In genomic region chr19:49696115-49696514, GRCh38 we compare ENCODE assay signal across 34 cellular contexts. TPM values are rescaled to one million over a fixed set of nuclear protein-coding genes. Genes with fewer than 3 reads are reported as not detected.
DNase-seq lines count a peak whose midpoint lies in the region; ATAC-seq, FAIRE-seq and TF ChIP-seq lines count a peak whose summit lies in the region.
"Had no signal": no experiment of that assay in that cellular context is flagged by ENCODE, and none has a peak within 500 bp of the region (broad histone marks: within the 10 kb centered on the region; RNA-seq: fewer than 3 reads in every experiment).

No MANE protein-coding gene starts in this region.

- no peak for ATAC-seq in K562
- no peak for ATAC-seq in GM18498 (IDR thresholded peaks at IDR 0.05; ENCODE audit: unreplicated experiment)
- ATAC-seq: A549; CD8-positive, alpha-beta T cell had no signal

- H3K4me1 ChIP-seq in HEK293 (ENCODE audit: control insufficient read depth, insufficient read depth, low read length) = peaks cover 3% of the 10 kb centered on the region; the same call in 1 of the 2 replicates
- H3K4me1 ChIP-seq in K562 (replicated peaks in 1 of 2; ENCODE audit: control insufficient read depth in 2 of 2, insufficient read depth in 2 of 2, low read length in 2 of 2) = peaks cover 10 to 19% of the 10 kb centered on the region in 2 experiments; a peak in 4 of 5 replicates
- H3K4me1 ChIP-seq: Caco-2 had no signal

- no peak for TF ChIP-seq POLR2A in K562 (conservative IDR thresholded peaks at IDR 0.05)

- in situ Hi-C loops in K562 (cut with MboI) (no loop called here), brain microvascular endothelial cell (cut with HindIII; ENCODE audit: low pct_ligation_motif_present, low sequenced_read_pairs) (no loop called here)

- peak; percentile 49 for FAIRE-seq in K562 (lab: Jason Lieb, UNC)
- FAIRE-seq: A204.1, A549, D721Med had no signal

- no peaks in the 10 kb centered on the region for H3K36me3 ChIP-seq in HEK293 (ENCODE audit: control insufficient read depth in 2 of 2, insufficient read depth in 1 of 2, low read length in 2 of 2)
- H3K36me3 ChIP-seq in K562 (ENCODE audit: control insufficient read depth, insufficient read depth, low read length) = no peaks in the 10 kb centered on the region
- no peaks in the 10 kb centered on the region for H3K36me3 ChIP-seq in brain microvascular endothelial cell (replicated peaks)
- H3K36me3 ChIP-seq: BE2C; BLaER1; BLaER1 treated with 17β-estradiol and CSF1 and Interleukin-3, amounts not matched to agents 10 nM and 100 nM had no signal

- H4K20me1 ChIP-seq in K562 (replicated peaks; ENCODE audit: control insufficient read depth, insufficient read depth, low read length) = no peaks in the 10 kb centered on the region
- H4K20me1 ChIP-seq: BLaER1; BLaER1 treated with 17β-estradiol and CSF1 and Interleukin-3, amounts not matched to agents 10 nM and 100 nM had no signal

- DNase-seq in NCI-H82 (lab: John Stamatoyannopoulos, UW) (peak; percentile 31), NCI-H82 treated with DMSO at 0.1 percent for 48 hours (lab: John Stamatoyannopoulos, UW; ENCODE audit: unreplicated experiment) (no peak), K562 (ENCODE audit: extremely low read depth in 1 of 4, low spot score in 3 of 4) (no peak), brain microvascular endothelial cell (no peak)
- DNase-seq: 8988T; ACHN; AML-193; BE2C; C1 segment of cervical spinal cord; Caco-2; Calu3; CD4-positive, alpha-beta memory T cell; CD4-positive, alpha-beta T cell; CD4-positive, CD25-positive, alpha-beta regulatory T cell; CD8-positive, alpha-beta memory T cell; CD8-positive, alpha-beta T cell; COR-L47; DMS 273 treated with DMSO at 0.1 percent for 48 hours; DMS153; DMS53; DMS79; DMS79 treated with DMSO at 0.1 percent for 48 hours; DND-41; EL had no signal

- POLR2A ChIA-PET in HEK293 (lab: Yijun Ruan, JAX) (interaction anchor here (0.7 kb wide), 1 partner anchor 289 kb away, joined by 7 read pairs; no protein-coding TSS in a partner anchor), K562 (lab: Yijun Ruan, JAX) (interaction anchor here (0.7 to 1.2 kb wide), 3 partner anchors 11 to 68 kb away, joined by 3 to 6 read pairs (median 4); no protein-coding TSS in a partner anchor)

- H3K27me3 ChIP-seq in K562 (ENCODE audit: control insufficient read depth in 2 of 2, insufficient read depth in 2 of 2, low read length in 2 of 2) (no peaks in the 10 kb centered on the region), brain microvascular endothelial cell (replicated peaks) (no peaks in the 10 kb centered on the region)

- TF ChIP-seq CTCF in HEK293 (tag by site-specific recombination; IDR thresholded peaks at IDR 0.05) = no peak
- no peak for TF ChIP-seq CTCF in K562 (IDR thresholded peaks at IDR 0.05 in 2 of 3, conservative IDR thresholded peaks at IDR 0.05 in 1 of 3; ENCODE audit: insufficient read depth in 2 of 3, low read depth in 1 of 3, low read length in 3 of 3)
- TF ChIP-seq CTCF in brain microvascular endothelial cell (IDR thresholded peaks at IDR 0.05; ENCODE audit: low read depth, low read length, missing control alignments) = no peak

- intact Hi-C loops in K562 (cut with micrococcal nuclease) = no loop called here

- no peak overlapping the region for H3K9ac ChIP-seq in K562 (ENCODE audit: insufficient read depth in 1 of 2, low read depth in 2 of 2, low read length in 2 of 2)
- H3K9ac ChIP-seq: BLaER1; BLaER1 treated with 17β-estradiol and CSF1 and Interleukin-3, amounts not matched to agents 10 nM and 100 nM had no signal

- no TSS peak for BruUV-seq in K562 (replicated peaks; lab: Mats Ljungman, UMichigan)

- H3K4me3 ChIP-seq in HEK293 (ENCODE audit: low read depth, low read length) = no peak overlapping the region
- H3K4me3 ChIP-seq in K562 = no peak overlapping the region
- H3K4me3 ChIP-seq in brain microvascular endothelial cell (ENCODE audit: low read depth, low read length) = no peak overlapping the region
- H3K4me3 ChIP-seq: A549; BLaER1; BLaER1 treated with 17β-estradiol and CSF1 and Interleukin-3, amounts not matched to agents 10 nM and 100 nM had no signal

- H2AFZ ChIP-seq in K562 (ENCODE audit: low read depth, low read length) = no peak overlapping the region

- WGBS in K562 (ENCODE audit: insufficient coverage, low coverage, missing lambda C conversion rate) = 63% methylated on average over 6 of the region's 6 CpGs

- H3K27ac ChIP-seq in HEK293 (ENCODE audit: extremely low read depth, low read depth, low read length) (no peak overlapping the region), K562 (ENCODE audit: extremely low read depth, low read depth, low read length) (no peak overlapping the region), brain microvascular endothelial cell (no peak overlapping the region)
- H3K27ac ChIP-seq: 22Rv1; A549; BLaER1; BLaER1 treated with 17β-estradiol and CSF1 and Interleukin-3, amounts not matched to agents 10 nM and 100 nM; C4-2B had no signal

- no peak overlapping the region for H3K4me2 ChIP-seq in K562 (ENCODE audit: insufficient read depth, low read length)
- H3K4me2 ChIP-seq: A549; BLaER1; BLaER1 treated with 17β-estradiol and CSF1 and Interleukin-3, amounts not matched to agents 10 nM and 100 nM had no signal

- no peak for TF ChIP-seq RAD21 in K562 (CRISPR knock-in tag; conservative IDR thresholded peaks at IDR 0.05 in 1 of 2, IDR thresholded peaks at IDR 0.05 in 1 of 2)

- no peaks in the 10 kb centered on the region for H3K79me2 ChIP-seq in K562 (ENCODE audit: control insufficient read depth, insufficient read depth, low read length)

- no peaks in the 10 kb centered on the region for H3K9me1 ChIP-seq in K562 (ENCODE audit: control insufficient read depth, insufficient read depth, low read length)

- no peak for TF ChIP-seq EP300 in K562 (IDR thresholded peaks at IDR 0.05; ENCODE audit: low read length)

- CTCF ChIA-PET in HEK293 (lab: Yijun Ruan, JAX) (interaction anchor here (1.3 kb wide), 1 partner anchor 11 kb away, joined by 4 read pairs; no protein-coding TSS in a partner anchor), K562 (lab: Yijun Ruan, JAX; ENCODE audit: low intra/inter-chr PET ratio) (no interaction called here)

- H3K9me3 ChIP-seq in HEK293 (ENCODE audit: control insufficient read depth, insufficient read depth, low read depth, low read length) (no peaks in the 10 kb centered on the region), K562 (replicated peaks; ENCODE audit: control insufficient read depth, insufficient read depth, low read depth, low read length) (no peaks in the 10 kb centered on the region)
- H3K9me3 ChIP-seq: A549; BE2C; BLaER1; BLaER1 treated with 17β-estradiol and CSF1 and Interleukin-3, amounts not matched to agents 10 nM and 100 nM had no signal

RNA-seq across cellular contexts. Expression of gene CPT1C, which starts 5.2 kb away (rescaled TPM):
- total RNA-seq in K562 (2011; cell fraction: chromatin; rRNA removed; ENCODE audit: low replicate concordance) = 2.6 and 5.2 TPM in 2 replicates
- 3.6 and 3.7 TPM in 2 replicates for total RNA-seq in K562 (2011; cell fraction: nucleolus; rRNA removed)
- 1.8 and 3.9 TPM in 2 replicates for total RNA-seq in K562 (2011; cell fraction: nucleoplasm; rRNA removed)
- total RNA-seq in K562 (2014; rRNA removed) (2.5 and 2.7 TPM in 2 replicates), K562 (2014; rRNA removed; fragmentation: Illumina TruSeq; extraction: Trizol) (1.9 and 3.0 TPM in 2 replicates), K562 (2015; rRNA removed; fragmentation: Illumina TruSeq; extraction: Trizol) (2.1 and 2.8 TPM in 2 replicates), K562 (2021) (3.1 and 4.4 TPM in 2 replicates)
- polyA plus RNA-seq in K562 (2011; rRNA removed) (1.9 and 3.6 TPM in 2 replicates), K562 (2014; fragmentation: Illumina TruSeq; extraction: Trizol) (4.8 and 5.1 TPM in 2 replicates), K562 (2014; fragmentation: Nextera tagmentation; extraction: Ambion mirVana) (10 to 100 TPM; 11.5 to 12.3 TPM), K562 (2014; rRNA removed) (2.1 and 4.0 TPM in 2 replicates)
- 4.7 and 7.4 TPM in 2 replicates for polyA plus RNA-seq in K562 (2011; cell fraction: cytosol; rRNA removed)
- polyA plus RNA-seq in K562 (2011; cell fraction: nucleus; rRNA removed) = 3.6 and 4.2 TPM in 2 replicates
- polyA plus RNA-seq in K562 (2012) = 5.1 and 6.1 TPM in 2 replicates
- 0.53 and 0.96 TPM in 2 replicates for polyA minus RNA-seq in K562 (2011; rRNA and poly(A)+ RNA removed)
- polyA minus RNA-seq in K562 (2011; cell fraction: cytosol; rRNA and poly(A)+ RNA removed) = not detected in 2 replicates
- 0.27 and 2.1 TPM in 2 replicates for polyA minus RNA-seq in K562 (2011; cell fraction: nucleus; rRNA and poly(A)+ RNA removed)
- polyA plus RNA-seq: CD14-positive monocyte; CD8-positive, alpha-beta memory T cell had no signal

RNA-seq across cellular contexts. Expression of gene ADM5, which starts 6.7 kb away (rescaled TPM):
- 13.0 and 50.8 TPM in 2 replicates for total RNA-seq in K562 (2011; cell fraction: chromatin; rRNA removed; ENCODE audit: low replicate concordance)
- total RNA-seq in K562 (2011; cell fraction: nucleolus; rRNA removed) = 29.6 and 33.4 TPM in 2 replicates
- total RNA-seq in K562 (2011; cell fraction: nucleoplasm; rRNA removed) = 21.0 and 23.9 TPM in 2 replicates
- 2.4 and 2.7 TPM in 2 replicates for total RNA-seq in K562 (2014; rRNA removed)
- 0.32 and 0.47 TPM in 2 replicates for total RNA-seq in K562 (2014; rRNA removed; fragmentation: Illumina TruSeq; extraction: Trizol)
- 1.9 and 2.4 TPM in 2 replicates for total RNA-seq in K562 (2015; rRNA removed; fragmentation: Illumina TruSeq; extraction: Trizol)
- 5.4 and 7.0 TPM in 2 replicates for total RNA-seq in K562 (2021)
- polyA plus RNA-seq in K562 (2011; rRNA removed) = 1.3 and 2.2 TPM in 2 replicates
- polyA plus RNA-seq in K562 (2011; cell fraction: cytosol; rRNA removed) = 1.8 and 4.7 TPM in 2 replicates
- 24.4 and 55.5 TPM in 2 replicates for polyA plus RNA-seq in K562 (2011; cell fraction: nucleus; rRNA removed)
- polyA plus RNA-seq in K562 (2012) = 3.6 and 4.4 TPM in 2 replicates
- polyA plus RNA-seq in K562 (2014; fragmentation: Illumina TruSeq; extraction: Trizol) = 2.1 and 2.7 TPM in 2 replicates
- polyA plus RNA-seq in K562 (2014; fragmentation: Nextera tagmentation; extraction: Ambion mirVana) = under 1 TPM in 1 of 2 experiments, not detected in 1; 0.13 TPM
- 5.7 and 8.4 TPM in 2 replicates for polyA plus RNA-seq in K562 (2014; rRNA removed)
- 0.15 and 0.60 TPM in 2 replicates for polyA minus RNA-seq in K562 (2011; rRNA and poly(A)+ RNA removed)
- polyA minus RNA-seq in K562 (2011; cell fraction: cytosol; rRNA and poly(A)+ RNA removed) = 1.0 and 1.3 TPM in 2 replicates
- 6.1 and 6.9 TPM in 2 replicates for polyA minus RNA-seq in K562 (2011; cell fraction: nucleus; rRNA and poly(A)+ RNA removed)
- polyA plus RNA-seq: CD14-positive monocyte had no signal

RNA-seq across cellular contexts. Expression of gene PRMT1, which starts 19.0 kb away (rescaled TPM):
- 329 and 693 TPM in 2 replicates for total RNA-seq in K562 (2011; cell fraction: chromatin; rRNA removed; ENCODE audit: low replicate concordance)
- 420 and 469 TPM in 2 replicates for total RNA-seq in K562 (2011; cell fraction: nucleolus; rRNA removed)
- total RNA-seq in K562 (2011; cell fraction: nucleoplasm; rRNA removed) = 336 and 338 TPM in 2 replicates
- total RNA-seq in K562 (2014; rRNA removed) (371 and 483 TPM in 2 replicates), K562 (2014; rRNA removed; fragmentation: Illumina TruSeq; extraction: Trizol) (132 and 169 TPM in 2 replicates), K562 (2015; rRNA removed; fragmentation: Illumina TruSeq; extraction: Trizol) (326 and 337 TPM in 2 replicates), K562 (2021) (324 and 326 TPM in 2 replicates)
- polyA plus RNA-seq in K562 (2011; rRNA removed) (407 and 436 TPM in 2 replicates), K562 (2014; fragmentation: Illumina TruSeq; extraction: Trizol) (446 and 465 TPM in 2 replicates), K562 (2014; fragmentation: Nextera tagmentation; extraction: Ambion mirVana) (10 to 100 TPM; 13.3 to 74.0 TPM), K562 (2014; rRNA removed) (464 and 510 TPM in 2 replicates)
- 562 and 863 TPM in 2 replicates for polyA plus RNA-seq in K562 (2011; cell fraction: cytosol; rRNA removed)
- 575 and 667 TPM in 2 replicates for polyA plus RNA-seq in K562 (2011; cell fraction: nucleus; rRNA removed)
- 194 and 423 TPM in 2 replicates for polyA plus RNA-seq in K562 (2012)
- 337 and 429 TPM in 2 replicates for polyA minus RNA-seq in K562 (2011; rRNA and poly(A)+ RNA removed)
- 187 and 188 TPM in 2 replicates for polyA minus RNA-seq in K562 (2011; cell fraction: cytosol; rRNA and poly(A)+ RNA removed)
- 171 and 244 TPM in 2 replicates for polyA minus RNA-seq in K562 (2011; cell fraction: nucleus; rRNA and poly(A)+ RNA removed)

RNA-seq across cellular contexts. Expression of gene BCL2L12, which starts 30.4 kb away (rescaled TPM):
- total RNA-seq in K562 (2011; cell fraction: chromatin; rRNA removed; ENCODE audit: low replicate concordance) = 31.5 and 83.3 TPM in 2 replicates
- 79.4 and 85.7 TPM in 2 replicates for total RNA-seq in K562 (2011; cell fraction: nucleolus; rRNA removed)
- 47.0 and 50.7 TPM in 2 replicates for total RNA-seq in K562 (2011; cell fraction: nucleoplasm; rRNA removed)
- total RNA-seq in K562 (2014; rRNA removed) = 128 and 169 TPM in 2 replicates
- 17.0 and 18.8 TPM in 2 replicates for total RNA-seq in K562 (2014; rRNA removed; fragmentation: Illumina TruSeq; extraction: Trizol)
- total RNA-seq in K562 (2015; rRNA removed; fragmentation: Illumina TruSeq; extraction: Trizol) = 26.5 and 29.4 TPM in 2 replicates
- total RNA-seq in K562 (2021) = 183 and 185 TPM in 2 replicates
- polyA plus RNA-seq in K562 (2011; rRNA removed) = 81.2 and 95.3 TPM in 2 replicates
- 132 and 350 TPM in 2 replicates for polyA plus RNA-seq in K562 (2011; cell fraction: cytosol; rRNA removed)
- polyA plus RNA-seq in K562 (2011; cell fraction: nucleus; rRNA removed) = 132 and 212 TPM in 2 replicates
- 164 and 177 TPM in 2 replicates for polyA plus RNA-seq in K562 (2012)
- polyA plus RNA-seq in K562 (2014; fragmentation: Illumina TruSeq; extraction: Trizol) = 85.6 and 184 TPM in 2 replicates
- 1 to 10 TPM; 7.4 to 7.5 TPM for polyA plus RNA-seq in K562 (2014; fragmentation: Nextera tagmentation; extraction: Ambion mirVana)
- 263 and 282 TPM in 2 replicates for polyA plus RNA-seq in K562 (2014; rRNA removed)
- polyA minus RNA-seq in K562 (2011; rRNA and poly(A)+ RNA removed) = 8.8 and 10.7 TPM in 2 replicates
- 29.2 and 36.0 TPM in 2 replicates for polyA minus RNA-seq in K562 (2011; cell fraction: cytosol; rRNA and poly(A)+ RNA removed)
- polyA minus RNA-seq in K562 (2011; cell fraction: nucleus; rRNA and poly(A)+ RNA removed) = 22.6 and 24.0 TPM in 2 replicates

RNA-seq across cellular contexts. Expression of gene IRF3, which starts 30.5 kb away (rescaled TPM):
- 63.4 and 152 TPM in 2 replicates for total RNA-seq in K562 (2011; cell fraction: chromatin; rRNA removed; ENCODE audit: low replicate concordance)
- total RNA-seq in K562 (2011; cell fraction: nucleolus; rRNA removed) = 90.7 and 93.9 TPM in 2 replicates
- 78.8 and 106 TPM in 2 replicates for total RNA-seq in K562 (2011; cell fraction: nucleoplasm; rRNA removed)
- total RNA-seq in K562 (2014; rRNA removed) = 113 and 160 TPM in 2 replicates
- total RNA-seq in K562 (2014; rRNA removed; fragmentation: Illumina TruSeq; extraction: Trizol) = 28.5 and 40.9 TPM in 2 replicates
- 64.0 and 65.4 TPM in 2 replicates for total RNA-seq in K562 (2015; rRNA removed; fragmentation: Illumina TruSeq; extraction: Trizol)
- total RNA-seq in K562 (2021) = 125 and 132 TPM in 2 replicates
- 54.5 and 66.4 TPM in 2 replicates for polyA plus RNA-seq in K562 (2011; rRNA removed)
- 56.8 and 134 TPM in 2 replicates for polyA plus RNA-seq in K562 (2011; cell fraction: cytosol; rRNA removed)
- 106 and 215 TPM in 2 replicates for polyA plus RNA-seq in K562 (2011; cell fraction: nucleus; rRNA removed)
- polyA plus RNA-seq in K562 (2012) = 119 and 139 TPM in 2 replicates
- 118 and 119 TPM in 2 replicates for polyA plus RNA-seq in K562 (2014; fragmentation: Illumina TruSeq; extraction: Trizol)
- 10 to 100 TPM in 1 of 2 experiments, 1 to 10 TPM in 1; 7.5 to 11.6 TPM for polyA plus RNA-seq in K562 (2014; fragmentation: Nextera tagmentation; extraction: Ambion mirVana)
- 118 and 145 TPM in 2 replicates for polyA plus RNA-seq in K562 (2014; rRNA removed)
- polyA minus RNA-seq in K562 (2011; rRNA and poly(A)+ RNA removed) = 11.1 and 16.9 TPM in 2 replicates
- 36.4 and 44.4 TPM in 2 replicates for polyA minus RNA-seq in K562 (2011; cell fraction: cytosol; rRNA and poly(A)+ RNA removed)
- polyA minus RNA-seq in K562 (2011; cell fraction: nucleus; rRNA and poly(A)+ RNA removed) = 13.9 and 17.5 TPM in 2 replicates
